In the genomic region with DNA sequence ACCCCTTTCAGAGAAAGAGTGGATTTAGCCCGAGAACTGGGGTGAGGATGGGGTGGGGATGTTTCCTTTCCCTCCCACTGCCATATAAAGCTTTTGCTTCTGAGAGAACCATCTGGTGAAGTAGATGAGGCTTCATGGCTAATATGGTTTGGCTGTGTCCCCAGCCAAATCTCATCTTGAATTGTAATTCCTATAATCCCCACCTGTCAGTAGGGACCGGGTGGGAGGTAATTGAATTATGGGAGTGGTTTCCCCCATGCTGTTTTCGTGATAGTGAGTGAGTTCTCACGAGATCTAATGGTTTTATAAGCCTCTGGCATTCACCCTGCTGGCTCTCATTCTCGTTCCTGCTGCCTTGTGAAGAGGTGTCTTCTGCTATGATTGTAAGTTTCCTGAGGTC, we compare ENCODE assay signal across 22 cellular contexts.
"Had no signal": no experiment of that assay in that cellular context is flagged by ENCODE, and none has a peak within 500 bp of the region (broad histone marks: within the 10 kb centered on the region; RNA-seq: fewer than 3 reads in every experiment).

No MANE protein-coding gene starts in this region.

- H3K9me3 ChIP-seq: adrenal gland, prostate gland, upper lobe of left lung had no signal

- H3K27me3 ChIP-seq: upper lobe of left lung had no signal

- H3K36me3 ChIP-seq: adrenal gland, prostate gland, upper lobe of left lung had no signal

- H3K4me3 ChIP-seq: adrenal gland, prostate gland, skin epidermis, upper lobe of left lung had no signal

- FAIRE-seq: colon, endometrium, kidney, TTC549 had no signal

- H3K27ac ChIP-seq: adrenal gland, prostate gland, upper lobe of left lung had no signal

- DNase-seq: activated B cell treated with CpG ODN at 0.5 μM for 24 hours; activated CD4-positive, alpha-beta T cell treated with anti-CD3 and anti-CD28 coated beads for 48 hours; activated effector memory CD4-positive, alpha-beta T cell treated with Interleukin-2 at 50 U/mL for 16 hours; activated naive CD4-positive, alpha-beta T cell treated with anti-CD3 and anti-CD28 coated beads, Interleukin-2, amount 50 U/mL, for 16 hours; activated T-cell treated with anti-CD3 and anti-CD28 coated beads, Interleukin-2, amount 50 U/mL, for 4 hours; adrenal gland; hypothalamus; kidney; left ventricle myocardium superior; occipital lobe; right cardiac atrium; stimulated activated CD4-positive, alpha-beta T cell treated with anti-CD3 and anti-CD28 coated beads, Interleukin-15, amount 100 ng/mL, for 24 hours; stimulated activated CD4-positive, alpha-beta T cell treated with anti-CD3 and anti-CD28 coated beads, Interleukin-4, amount 100 ng/mL, for 1 hour; stimulated activated naive CD4-positive, alpha-beta T cell; upper lobe of left lung had no signal

- ATAC-seq: activated CD8-positive, alpha-beta T cell treated with anti-CD3 and anti-CD28 coated beads for 36 hours; activated T-cell treated with anti-CD3 and anti-CD28 coated beads, Interleukin-2, amount 50 U/mL, for 4 hours; left ventricle myocardium superior; natural killer cell treated with Interleukin-12 subunit alpha and Interleukin-12 subunit beta and Interleukin-15 and Interleukin-18, amount 100 ng/mL, for 72 hours; right cardiac atrium had no signal

- H3K4me1 ChIP-seq: adrenal gland, prostate gland, upper lobe of left lung had no signal
